ENCODE assay signal across 8 cellular contexts in the genomic region with DNA sequence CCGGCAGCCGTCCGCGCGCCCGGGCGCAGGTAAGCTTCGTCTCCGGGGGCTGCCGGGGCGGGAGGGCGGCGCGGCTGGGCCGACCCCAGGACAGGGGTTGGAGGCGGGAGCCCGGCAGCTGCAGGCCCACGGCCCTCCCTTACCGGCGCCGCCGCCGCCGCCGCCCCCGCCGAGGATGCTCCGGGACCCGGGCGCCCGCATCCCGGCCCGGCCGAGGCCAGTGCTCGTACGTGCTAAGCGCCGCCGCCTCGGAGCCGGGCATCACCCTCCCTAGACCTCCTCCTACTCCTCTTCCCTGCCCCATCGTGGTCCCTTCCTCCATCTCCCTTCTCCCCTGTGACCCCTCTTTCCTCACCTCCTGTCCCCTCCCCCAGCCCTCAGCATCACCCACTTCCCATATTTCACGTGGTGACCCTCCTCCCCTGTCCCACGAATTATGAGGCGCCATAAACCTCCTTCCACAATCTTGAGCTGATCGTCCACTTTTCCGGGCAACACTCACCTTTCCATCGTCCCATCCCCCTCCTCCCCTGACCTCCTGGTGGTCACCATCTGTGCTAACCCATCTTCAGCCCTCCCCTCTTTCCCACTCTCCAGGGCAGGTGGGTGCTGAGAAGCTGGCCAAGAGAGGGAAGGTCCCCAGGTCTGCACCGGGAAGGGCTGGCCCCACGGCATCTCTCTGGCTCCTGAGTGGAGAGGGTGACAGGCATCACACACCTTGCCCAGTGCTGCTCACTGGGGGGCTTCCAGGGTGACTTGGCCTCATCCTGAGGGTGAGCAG. TPM values are rescaled to one million over a fixed set of nuclear protein-coding genes. Genes with fewer than 3 reads are reported as not detected.
DNase-seq lines count a peak whose midpoint lies in the region; ATAC-seq lines count a peak whose summit lies in the region.

No MANE protein-coding gene starts in this region.

- ATAC-seq in GM18909 (IDR thresholded peaks at IDR 0.05; ENCODE audit: poor library complexity, unreplicated experiment) (peak; percentile 4), HG02943 (IDR thresholded peaks at IDR 0.05; ENCODE audit: low read depth, unreplicated experiment) (peak; percentile 3), left lobe of liver (no peak)

- H3K4me3 ChIP-seq in skin epidermis: peak overlapping the region; percentile 28 to 62 (median 53)

- H3K27ac ChIP-seq in skin epidermis: peak overlapping the region in 10 of 21 experiments; percentile 10 to 90 (median 58)

- peak; percentile 10 to 14 for DNase-seq in activated CD4-positive, alpha-beta T cell treated with anti-CD3 and anti-CD28 coated beads, Interleukin-2, amount 50 U/mL, for 48 hours
- DNase-seq in germinal center (ENCODE audit: low spot score) (peak; percentile 50), left lobe of liver (ENCODE audit: low spot score) (no peak), NCI-H446 treated with DMSO at 0.1 percent for 48 hours (lab: John Stamatoyannopoulos, UW) (no peak)
- no peak for DNase-seq in activated CD4-positive, CD25-positive, alpha-beta regulatory T cell (lab: John Stamatoyannopoulos, UW)

RNA-seq across cellular contexts. Expression of a gene that starts 0.6 kb away (rescaled TPM):
- 0.13 TPM for total RNA-seq in left lobe of liver

RNA-seq across cellular contexts. Expression of a gene that starts 53.9 kb away (rescaled TPM):
- 13.2 TPM for total RNA-seq in left lobe of liver

RNA-seq across cellular contexts. Expression of a gene that starts 54.0 kb away (rescaled TPM):
- total RNA-seq in left lobe of liver: 9.5 TPM

Comparison
In these comparisons a context has a peak if more than half of its experiments do, and no peak if none do; other contexts are left out.
1. DNase-seq: peak in activated CD4-positive, alpha-beta T cell treated with anti-CD3 and anti-CD28 coated beads, Interleukin-2, amount 50 U/mL, for 48 hours (2 of 2) and germinal center (single experiment); none in left lobe of liver (single experiment), NCI-H446 treated with DMSO at 0.1 percent for 48 hours (single experiment) and activated CD4-positive, CD25-positive, alpha-beta regulatory T cell (0 of 4).